8 cellular contexts compared by ENCODE assay signal in genomic region chr16:11977206-11978041, GRCh38. TPM values are rescaled to one million over a fixed set of nuclear protein-coding genes. Genes with fewer than 3 reads are reported as not detected.
DNase-seq lines count a peak whose midpoint lies in the region; ATAC-seq, FAIRE-seq and TF ChIP-seq lines count a peak whose summit lies in the region.

No MANE protein-coding gene starts in this region.

- no peak for DNase-seq in GM12864 (ENCODE audit: low read depth)
- peak; percentile 45 for DNase-seq in RCC 7860 (ENCODE audit: low spot score)
- no peak for DNase-seq in mesothelial cell of epicardium (ENCODE audit: low spot score in 2 of 2, unreplicated experiment in 2 of 2)
- DNase-seq in aorta: no peak
- no peak for DNase-seq in NCI-H2107 treated with DMSO at 0.1 percent for 48 hours (lab: John Stamatoyannopoulos, UW; ENCODE audit: unreplicated experiment)
- no peak for DNase-seq in NCI-H2081 treated with DMSO at 0.1 percent for 48 hours (lab: John Stamatoyannopoulos, UW)

- H3K4me1 ChIP-seq in ectodermal cell (ENCODE audit: control insufficient read depth, insufficient read depth, low read length): peaks cover 5% of the 10 kb centered on the region
- no peaks in the 10 kb centered on the region for H3K4me1 ChIP-seq in aorta (ENCODE audit: control insufficient read depth in 1 of 2, insufficient read depth in 2 of 2, low read length in 2 of 2)

- peak overlapping the region; percentile 96 for H3K4me3 Mint-ChIP-seq in mesothelial cell of epicardium

- ATAC-seq in aorta (ENCODE audit: low FRiP score) (peak; percentile 73), HG02870 (IDR thresholded peaks at IDR 0.05; ENCODE audit: unreplicated experiment) (no peak)

- no peak for FAIRE-seq in RCC 7860 (lab: Jason Lieb, UNC)

- no peaks in the 10 kb centered on the region for H3K27me3 Mint-ChIP-seq in mesothelial cell of epicardium (ENCODE audit: low read depth)

- 41 to 48% methylated on average over 13 to 15 of the region's 15 CpGs for WGBS in ectodermal cell, 2 experiments
- 11 to 12% methylated on average over 15 of the region's 15 CpGs for WGBS in aorta, 2 donors

- H3K27me3 ChIP-seq in ectodermal cell (ENCODE audit: control insufficient read depth, insufficient read depth, low read length, poor library complexity, severe bottlenecking): no peaks in the 10 kb centered on the region
- H3K27me3 ChIP-seq in aorta (ENCODE audit: control insufficient read depth in 1 of 2, insufficient read depth in 2 of 2, low read length in 1 of 2): no peaks in the 10 kb centered on the region

- peak overlapping the region; percentile 8 for H3K27ac Mint-ChIP-seq in mesothelial cell of epicardium

- peaks cover 28% of the 10 kb centered on the region for H3K4me1 Mint-ChIP-seq in mesothelial cell of epicardium

- H3K36me3 Mint-ChIP-seq in mesothelial cell of epicardium: peaks cover 4% of the 10 kb centered on the region

- TF ChIP-seq CTCF in GM12864 (IDR thresholded peaks at IDR 0.05; ENCODE audit: low read depth, low read length, missing control alignments): no peak
- TF ChIP-seq CTCF in mesothelial cell of epicardium (IDR thresholded peaks at IDR 0.05; ENCODE audit: unreplicated experiment): no peak

- H3K27ac ChIP-seq in ectodermal cell (ENCODE audit: insufficient read depth, low read depth, low read length, poor library complexity, severe bottlenecking) (no peak overlapping the region), aorta (ENCODE audit: low read depth in 1 of 2, low read length in 2 of 2) (peak overlapping the region in 1 of 2 donors; percentile 81)

- no peaks in the 10 kb centered on the region for H3K36me3 ChIP-seq in ectodermal cell (ENCODE audit: control insufficient read depth, insufficient read depth, low read length)
- no peaks in the 10 kb centered on the region for H3K36me3 ChIP-seq in aorta (ENCODE audit: control insufficient read depth in 1 of 2, insufficient read depth in 2 of 2, low read length in 1 of 2)

- H3K9me3 ChIP-seq in ectodermal cell (ENCODE audit: control insufficient read depth, low read length): no peaks in the 10 kb centered on the region
- no peaks in the 10 kb centered on the region for H3K9me3 ChIP-seq in aorta (ENCODE audit: control insufficient read depth, low read length)

- H3K4me3 ChIP-seq in GM12864 (ENCODE audit: low read depth, low read length) (peak overlapping the region; percentile 80), ectodermal cell (ENCODE audit: insufficient read depth, low read depth, low read length) (peak overlapping the region; percentile 94), aorta (ENCODE audit: low read length in 2 of 2) (peak overlapping the region; percentile 64 to 94)

- no peaks in the 10 kb centered on the region for H3K9me3 Mint-ChIP-seq in mesothelial cell of epicardium

- intact Hi-C loops in aorta (cut with DNase I): loop anchor here in 1 of 2 donors (2.0 kb wide), 1 partner anchor 85 kb away; no protein-coding TSS in a partner anchor

RNA-seq across cellular contexts. Expression of gene SNX29, which starts 0.9 kb away (rescaled TPM):
- 7.2 TPM for polyA plus RNA-seq in ectodermal cell (2013, experiment 1 of 4)
- 9.5 TPM for polyA plus RNA-seq in ectodermal cell (2013, experiment 2 of 4)
- 4.9 TPM for polyA plus RNA-seq in ectodermal cell (2013, experiment 3 of 4)
- polyA plus RNA-seq in ectodermal cell (2013, experiment 4 of 4): 6.5 TPM
- total RNA-seq in mesothelial cell of epicardium (22.6 to 27.3 TPM (median 23.9 TPM) in 3 replicates), aorta (10 to 100 TPM; 39.7 to 78.0 TPM)
- polyA plus RNA-seq in aorta: 1 to 10 TPM; 4.9 to 5.4 TPM

RNA-seq across cellular contexts. Expression of gene TNFRSF17, which starts 12.4 kb away (rescaled TPM):
- not detected for polyA plus RNA-seq in ectodermal cell (2013, experiment 1 of 4)
- polyA plus RNA-seq in ectodermal cell (2013, experiment 2 of 4): not detected
- polyA plus RNA-seq in ectodermal cell (2013, experiment 3 of 4): not detected
- polyA plus RNA-seq in ectodermal cell (2013, experiment 4 of 4): not detected
- not detected in 3 replicates for total RNA-seq in mesothelial cell of epicardium
- total RNA-seq in aorta: not detected
- not detected for polyA plus RNA-seq in aorta

RNA-seq across cellular contexts. Expression of gene NPIPB2, which starts 35.6 kb away (rescaled TPM):
- 5.2 TPM for polyA plus RNA-seq in ectodermal cell (2013, experiment 1 of 4)
- 6.0 TPM for polyA plus RNA-seq in ectodermal cell (2013, experiment 2 of 4)
- 4.3 TPM for polyA plus RNA-seq in ectodermal cell (2013, experiment 3 of 4)
- polyA plus RNA-seq in ectodermal cell (2013, experiment 4 of 4): 2.6 TPM
- total RNA-seq in mesothelial cell of epicardium: 26.8 to 32.0 TPM (median 26.9 TPM) in 3 replicates
- 10 to 100 TPM; 13.0 to 15.0 TPM for total RNA-seq in aorta
- polyA plus RNA-seq in aorta: 1 to 10 TPM in 1 of 2 donors, under 1 TPM in 1; 0.88 to 5.1 TPM
